In genomic region chr9:86604741-86605140, GRCh38 we compare ENCODE assay signal across 31 cellular contexts.
DNase-seq lines count a peak whose midpoint lies in the region; ATAC-seq, FAIRE-seq and TF ChIP-seq lines count a peak whose summit lies in the region.
"Had no signal": no experiment of that assay in that cellular context is flagged by ENCODE, and none has a peak within 500 bp of the region (broad histone marks: within the 10 kb centered on the region; RNA-seq: fewer than 3 reads in every experiment).

No MANE protein-coding gene starts in this region.

- no peak; the same call in 1 of the 3 replicates for ATAC-seq in SK-N-SH treated with all-trans-retinoic acid at 6 μM for 48 hours
- no peak for ATAC-seq in activated CD8-positive, alpha-beta T cell treated with anti-CD3 and anti-CD28 coated beads for 36 hours
- ATAC-seq: activated CD4-positive, alpha-beta T cell treated with anti-CD3 and anti-CD28 coated beads for 36 hours; PC-3; right cardiac atrium; stimulated activated effector memory CD8-positive, alpha-beta T cell treated with anti-CD3 and anti-CD28 coated beads, Interleukin-12 subunit alpha, Interleukin-12 subunit beta, amount 100 ng/mL, for 72 hours had no signal

- H3K4me3 Mint-ChIP-seq in activated CD8-positive, alpha-beta T cell treated with anti-CD3 and anti-CD28 coated beads for 36 hours = no peak overlapping the region
- H3K4me3 Mint-ChIP-seq: activated CD4-positive, alpha-beta T cell treated with anti-CD3 and anti-CD28 coated beads for 36 hours; activated naive CD8-positive, alpha-beta T cell treated with anti-CD3 and anti-CD28 coated beads for 36 hours; stimulated activated effector memory CD8-positive, alpha-beta T cell treated with anti-CD3 and anti-CD28 coated beads, Interleukin-12 subunit alpha, Interleukin-12 subunit beta, amount 100 ng/mL, for 72 hours; T-helper 2 cell treated with Interferon-gamma antibody and Interleukin-4, amounts not matched to agents 5 μg/mL and 100 μg/mL, for 36 hours had no signal

- no peaks in the 10 kb centered on the region for H4K20me1 ChIP-seq in SK-N-SH (ENCODE audit: insufficient read depth)
- H4K20me1 ChIP-seq: BLaER1 treated with 17β-estradiol and CSF1 and Interleukin-3, amounts not matched to agents 10 nM and 100 nM had no signal

- H3K9me2 ChIP-seq in SK-N-SH = no peaks in the 10 kb centered on the region

- no peaks in the 10 kb centered on the region for H3K36me3 ChIP-seq in SK-N-SH (replicated peaks in 1 of 2; ENCODE audit: control insufficient read depth in 1 of 2, insufficient read depth in 2 of 2, low read length in 1 of 2)
- no peaks in the 10 kb centered on the region for H3K36me3 ChIP-seq in adrenal gland (replicated peaks in 1 of 2)
- H3K36me3 ChIP-seq: BLaER1 treated with 17β-estradiol and CSF1 and Interleukin-3, amounts not matched to agents 10 nM and 100 nM; brain microvascular endothelial cell; suprapubic skin had no signal

- H3F3A ChIP-seq in SK-N-SH (replicated peaks; ENCODE audit: insufficient read depth) = peaks cover 9% of the 10 kb centered on the region

- H3K4me3 ChIP-seq in SK-N-SH (ENCODE audit: low read depth in 2 of 2, low read length in 1 of 2) = no peak overlapping the region
- no peak overlapping the region for H3K4me3 ChIP-seq in fibroblast of villous mesenchyme (ENCODE audit: low read depth, low read length)
- H3K4me3 ChIP-seq in adrenal gland = no peak overlapping the region
- H3K4me3 ChIP-seq: BLaER1 treated with 17β-estradiol and CSF1 and Interleukin-3, amounts not matched to agents 10 nM and 100 nM; suprapubic skin had no signal

- no peaks in the 10 kb centered on the region for H3K79me2 ChIP-seq in SK-N-SH (ENCODE audit: insufficient read depth)

- H3K36me3 Mint-ChIP-seq in activated CD8-positive, alpha-beta T cell treated with anti-CD3 and anti-CD28 coated beads for 36 hours (ENCODE audit: low read depth) = no peaks in the 10 kb centered on the region
- H3K36me3 Mint-ChIP-seq: activated naive CD8-positive, alpha-beta T cell treated with anti-CD3 and anti-CD28 coated beads for 36 hours; stimulated activated effector memory CD8-positive, alpha-beta T cell treated with anti-CD3 and anti-CD28 coated beads, Interleukin-12 subunit alpha, Interleukin-12 subunit beta, amount 100 ng/mL, for 72 hours had no signal

- peak overlapping the region; percentile 20; the same call in 1 of the 2 replicates for H3K4me2 ChIP-seq in SK-N-SH
- H3K4me2 ChIP-seq: BLaER1 treated with 17β-estradiol and CSF1 and Interleukin-3, amounts not matched to agents 10 nM and 100 nM had no signal

- H2AFZ ChIP-seq in SK-N-SH (ENCODE audit: low read depth) = no peak overlapping the region; the same call in 1 of the 2 replicates

- POLR2A ChIA-PET in SK-N-SH (lab: Yijun Ruan, JAX) = no interaction called here
- POLR2A ChIA-PET in activated CD8-positive, alpha-beta T cell treated with anti-CD3 and anti-CD28 coated beads for 36 hours (lab: Charles Lee) = no interaction called here

- intact Hi-C loops in activated CD8-positive, alpha-beta T cell treated with anti-CD3 and anti-CD28 coated beads for 36 hours (cut with micrococcal nuclease) = no loop called here
- intact Hi-C loops in adrenal gland (cut with DNase I) = no loop called here

- no peak for DNase-seq in SK-N-SH
- peak; percentile 16 for DNase-seq in M059J (ENCODE audit: low read depth)
- DNase-seq in fibroblast of villous mesenchyme (ENCODE audit: low read depth) = peak; percentile 77
- no peak for DNase-seq in GM12892 (ENCODE audit: insufficient read length)
- DNase-seq in activated CD8-positive, alpha-beta T cell treated with anti-CD3 and anti-CD28 coated beads for 36 hours = no peak
- DNase-seq in adrenal gland = no peak
- DNase-seq in dedifferentiated amniotic fluid mesenchymal stem cell (ENCODE audit: extremely low spot score) = no peak
- DNase-seq: activated CD4-positive, alpha-beta T cell treated with anti-CD3 and anti-CD28 coated beads for 36 hours; activated CD8-positive, alpha-beta memory T cell treated with anti-CD3 and anti-CD28 coated beads for 24 hours; activated effector memory CD4-positive, alpha-beta T cell treated with anti-CD3 and anti-CD28 coated beads, Interleukin-2, amount 50 U/mL, for 16 hours; activated naive CD8-positive, alpha-beta T cell treated with anti-CD3 and anti-CD28 coated beads for 36 hours; brain microvascular endothelial cell; Caco-2; DMS79; NCI-H1092; NCI-H187 treated with DMSO at 0.1 percent for 48 hours; NCI-H524 treated with DMSO at 0.1 percent for 48 hours; NK-92 treated with Interleukin-12 subunit alpha and Interleukin-12 subunit beta, amount 100 ng/mL, for 24 hours; PC-3; posterior cingulate gyrus; right cardiac atrium; stimulated activated CD4-positive, alpha-beta T cell treated with anti-CD3 and anti-CD28 coated beads, Interleukin-4, amount 100 ng/mL, for 1 hour had no signal

- no peak for TF ChIP-seq RAD21 in SK-N-SH (IDR thresholded peaks at IDR 0.05; ENCODE audit: low read length)

- no peak for FAIRE-seq in GM12892 (lab: Jason Lieb, UNC)
- FAIRE-seq: endothelial cell of umbilical vein, frontal cortex had no signal

- H3K27me3 ChIP-seq in SK-N-SH (ENCODE audit: insufficient read depth) (no peaks in the 10 kb centered on the region), adrenal gland (no peaks in the 10 kb centered on the region)
- H3K27me3 ChIP-seq: BLaER1 treated with 17β-estradiol and CSF1 and Interleukin-3, amounts not matched to agents 10 nM and 100 nM; brain microvascular endothelial cell; suprapubic skin had no signal

- H3K4me1 Mint-ChIP-seq in activated CD8-positive, alpha-beta T cell treated with anti-CD3 and anti-CD28 coated beads for 36 hours (ENCODE audit: low read depth) = no peaks in the 10 kb centered on the region
- H3K4me1 Mint-ChIP-seq: activated CD4-positive, alpha-beta T cell treated with anti-CD3 and anti-CD28 coated beads for 36 hours; activated naive CD8-positive, alpha-beta T cell treated with anti-CD3 and anti-CD28 coated beads for 36 hours; stimulated activated effector memory CD8-positive, alpha-beta T cell treated with anti-CD3 and anti-CD28 coated beads, Interleukin-12 subunit alpha, Interleukin-12 subunit beta, amount 100 ng/mL, for 72 hours had no signal

- peaks cover 7% of the 10 kb centered on the region for H3K27me3 Mint-ChIP-seq in activated CD8-positive, alpha-beta T cell treated with anti-CD3 and anti-CD28 coated beads for 36 hours

- CTCF ChIA-PET in SK-N-SH (lab: Yijun Ruan, JAX) = no interaction called here
- CTCF ChIA-PET in activated CD8-positive, alpha-beta T cell treated with anti-CD3 and anti-CD28 coated beads for 36 hours (lab: Charles Lee) = interaction anchor here (1.4 kb wide), 1 partner anchor 11 kb away, joined by 4 read pairs; no protein-coding TSS in a partner anchor

- H3K4me1 ChIP-seq in SK-N-SH (ENCODE audit: control insufficient read depth in 1 of 2, insufficient read depth in 2 of 2, low read depth in 1 of 2, low read length in 1 of 2) (peaks cover 0 to 38% of the 10 kb centered on the region in 2 experiments; a peak in 1 of 4 replicates), adrenal gland (replicated peaks in 1 of 2) (no peaks in the 10 kb centered on the region)
- H3K4me1 ChIP-seq: BLaER1 treated with 17β-estradiol and CSF1 and Interleukin-3, amounts not matched to agents 10 nM and 100 nM; Caco-2 had no signal

- H3K27ac ChIP-seq in SK-N-SH (ENCODE audit: low read depth in 2 of 2, low read length in 1 of 2) (no peak overlapping the region), adrenal gland (no peak overlapping the region)
- H3K27ac ChIP-seq: 22Rv1; BLaER1 treated with 17β-estradiol and CSF1 and Interleukin-3, amounts not matched to agents 10 nM and 100 nM; brain microvascular endothelial cell; suprapubic skin had no signal

- TF ChIP-seq EP300 in SK-N-SH (IDR thresholded peaks at IDR 0.05; ENCODE audit: borderline replicate concordance in 1 of 2, low read depth in 1 of 2, low read length in 1 of 2) = no peak

- no peak for TF ChIP-seq POLR2A in GM12892 (IDR thresholded peaks at IDR 0.05; ENCODE audit: low read depth, low read length)
- no peak for TF ChIP-seq POLR2A in adrenal gland (IDR thresholded peaks at IDR 0.05)

- H3K9ac ChIP-seq in SK-N-SH = no peak overlapping the region
- H3K9ac ChIP-seq: BLaER1 treated with 17β-estradiol and CSF1 and Interleukin-3, amounts not matched to agents 10 nM and 100 nM had no signal

- no peaks in the 10 kb centered on the region for H3K9me3 ChIP-seq in SK-N-SH
- H3K9me3 ChIP-seq in adrenal gland (replicated peaks in 1 of 3) = no peaks in the 10 kb centered on the region
- H3K9me3 ChIP-seq: BLaER1 treated with 17β-estradiol and CSF1 and Interleukin-3, amounts not matched to agents 10 nM and 100 nM; Caco-2; suprapubic skin had no signal

- H3K9me3 Mint-ChIP-seq in activated CD8-positive, alpha-beta T cell treated with anti-CD3 and anti-CD28 coated beads for 36 hours = no peaks in the 10 kb centered on the region
- H3K9me3 Mint-ChIP-seq: activated naive CD8-positive, alpha-beta T cell treated with anti-CD3 and anti-CD28 coated beads for 36 hours; neural crest cell; stimulated activated effector memory CD8-positive, alpha-beta T cell treated with anti-CD3 and anti-CD28 coated beads, Interleukin-12 subunit alpha, Interleukin-12 subunit beta, amount 100 ng/mL, for 72 hours; T-helper 2 cell treated with Interferon-gamma antibody and Interleukin-4, amounts not matched to agents 5 μg/mL and 100 μg/mL, for 36 hours had no signal

- TF ChIP-seq CTCF in SK-N-SH (IDR thresholded peaks at IDR 0.05) = no peak
- no peak for TF ChIP-seq CTCF in fibroblast of villous mesenchyme (IDR thresholded peaks at IDR 0.05; ENCODE audit: insufficient read depth, low read depth, low read length)
- no peak for TF ChIP-seq CTCF in activated CD8-positive, alpha-beta T cell treated with anti-CD3 and anti-CD28 coated beads for 36 hours (IDR thresholded peaks at IDR 0.05)
- TF ChIP-seq CTCF in adrenal gland (IDR thresholded peaks at IDR 0.05) = no peak

- no peak overlapping the region for H3K27ac Mint-ChIP-seq in activated CD8-positive, alpha-beta T cell treated with anti-CD3 and anti-CD28 coated beads for 36 hours
- H3K27ac Mint-ChIP-seq: activated CD4-positive, alpha-beta T cell treated with anti-CD3 and anti-CD28 coated beads for 36 hours; activated naive CD8-positive, alpha-beta T cell treated with anti-CD3 and anti-CD28 coated beads for 36 hours; stimulated activated effector memory CD8-positive, alpha-beta T cell treated with anti-CD3 and anti-CD28 coated beads, Interleukin-12 subunit alpha, Interleukin-12 subunit beta, amount 100 ng/mL, for 72 hours; T-helper 2 cell treated with Interferon-gamma antibody and Interleukin-4, amounts not matched to agents 5 μg/mL and 100 μg/mL, for 36 hours had no signal

TF ChIP-seq in SK-N-SH, 30 proteins besides CTCF, POLR2A, EP300 and RAD21:
- TF ChIP-seq TCF12 (IDR thresholded peaks at IDR 0.05) (peak; percentile 22; the same call in 1 of the 2 replicates), JUND (IDR thresholded peaks at IDR 0.05) (0 out of 2 replicates have a peak, but pooled peaks have one; percentile 14), TAF1 (IDR thresholded peaks at IDR 0.05; ENCODE audit: borderline replicate concordance, low read depth, low read length) (no peak)

TF ChIP-seq in SK-N-SH treated with all-trans-retinoic acid at 6 μM for 48 hours, 23 proteins besides CTCF, POLR2A, EP300 and RAD21 (continues in another document):
- no peak for TF ChIP-seq TOX (CRISPR knock-in tag; IDR thresholded peaks at IDR 0.05; ENCODE audit: borderline replicate concordance)
- no peak for TF ChIP-seq BACH2 (CRISPR knock-in tag; IDR thresholded peaks at IDR 0.05; ENCODE audit: borderline replicate concordance)
- no peak for TF ChIP-seq ZFP3 (CRISPR knock-in tag; IDR thresholded peaks at IDR 0.05)
- TF ChIP-seq ISL1 (CRISPR knock-in tag; IDR thresholded peaks at IDR 0.05) = no peak

Comparison
In these comparisons a context has a peak if more than half of its experiments do, and no peak if none do; other contexts are left out.
1. DNase-seq: peak in M059J (single experiment) and fibroblast of villous mesenchyme (single experiment); none in SK-N-SH (single experiment), GM12892 (single experiment), activated CD8-positive, alpha-beta T cell treated with anti-CD3 and anti-CD28 coated beads for 36 hours (single experiment), adrenal gland (0 of 7) and dedifferentiated amniotic fluid mesenchymal stem cell (single experiment).